ENCODE assay signal across 26 cellular contexts in the genomic region with DNA sequence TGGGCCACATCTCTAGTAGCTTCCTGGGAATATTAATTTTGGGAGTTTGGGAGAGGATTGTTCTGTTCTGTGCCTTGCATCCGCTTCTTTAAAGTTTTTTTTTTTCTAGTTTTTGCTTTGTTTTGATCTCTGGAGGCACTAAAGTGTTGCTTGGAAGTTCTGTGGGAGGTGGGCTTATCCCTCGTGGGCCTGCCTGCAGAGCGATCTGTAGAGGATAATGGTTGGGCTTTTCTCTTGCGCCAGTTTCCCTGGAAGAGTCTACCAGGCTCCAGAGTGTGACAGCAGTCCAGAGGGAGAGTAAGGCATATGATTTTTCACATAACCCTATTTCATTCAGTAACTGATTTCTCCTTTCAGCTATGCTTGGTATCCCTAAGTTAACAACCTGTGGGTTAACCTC. TPM values are rescaled to one million over a fixed set of nuclear protein-coding genes. Genes with fewer than 3 reads are reported as not detected.
"Had no signal": no experiment of that assay in that cellular context is flagged by ENCODE, and none has a peak within 500 bp of the region (broad histone marks: within the 10 kb centered on the region; RNA-seq: fewer than 3 reads in every experiment).

No MANE protein-coding gene starts in this region.

- H3K27me3 Mint-ChIP-seq: activated B cell treated with CpG ODN at 0.5 μM for 24 hours; activated CD8-positive, alpha-beta T cell treated with anti-CD3 and anti-CD28 coated beads for 36 hours; activated T-helper 17 cell treated with anti-CD3 and anti-CD28 coated beads, Interleukin-2, amount 50 U/mL, for 72 hours; stimulated activated naive CD8-positive, alpha-beta T cell treated with anti-CD3 and anti-CD28 coated beads, Interleukin-15, Interleukin-2, amounts not matched to agents 100 ng/mL and 50 ng/mL, for 24 hours had no signal

- H3K4me3 Mint-ChIP-seq: activated B cell treated with CpG ODN at 0.5 μM for 24 hours; activated CD8-positive, alpha-beta T cell treated with anti-CD3 and anti-CD28 coated beads for 36 hours; activated T-cell treated with anti-CD3 and anti-CD28 coated beads, Interleukin-2, amount 50 U/mL, for 4 hours; activated T-helper 17 cell treated with anti-CD3 and anti-CD28 coated beads, Interleukin-2, amount 50 U/mL, for 72 hours; stimulated activated effector memory CD8-positive, alpha-beta T cell treated with anti-CD3 and anti-CD28 coated beads, Interleukin-12 subunit alpha, Interleukin-12 subunit beta, amount 100 ng/mL, for 72 hours; stimulated activated naive CD8-positive, alpha-beta T cell treated with anti-CD3 and anti-CD28 coated beads, Interleukin-15, Interleukin-2, amounts not matched to agents 100 ng/mL and 50 ng/mL, for 24 hours; T-helper 17 cell had no signal

- H3K27ac Mint-ChIP-seq: activated B cell treated with CpG ODN at 0.5 μM for 24 hours; activated CD8-positive, alpha-beta T cell treated with anti-CD3 and anti-CD28 coated beads for 36 hours; activated T-helper 17 cell treated with anti-CD3 and anti-CD28 coated beads, Interleukin-2, amount 50 U/mL, for 72 hours; stimulated activated effector memory CD8-positive, alpha-beta T cell treated with anti-CD3 and anti-CD28 coated beads, Interleukin-12 subunit alpha, Interleukin-12 subunit beta, amount 100 ng/mL, for 72 hours; stimulated activated naive CD8-positive, alpha-beta T cell treated with anti-CD3 and anti-CD28 coated beads, Interleukin-15, Interleukin-2, amounts not matched to agents 100 ng/mL and 50 ng/mL, for 24 hours; T-helper 17 cell had no signal

- H3K9me3 Mint-ChIP-seq: activated B cell treated with CpG ODN at 0.5 μM for 24 hours; activated CD8-positive, alpha-beta T cell treated with anti-CD3 and anti-CD28 coated beads for 36 hours; activated T-cell treated with anti-CD3 and anti-CD28 coated beads, Interleukin-2, amount 50 U/mL, for 4 hours; activated T-helper 17 cell treated with anti-CD3 and anti-CD28 coated beads, Interleukin-2, amount 50 U/mL, for 72 hours; stimulated activated effector memory CD8-positive, alpha-beta T cell treated with anti-CD3 and anti-CD28 coated beads, Interleukin-12 subunit alpha, Interleukin-12 subunit beta, amount 100 ng/mL, for 72 hours; stimulated activated naive CD8-positive, alpha-beta T cell treated with anti-CD3 and anti-CD28 coated beads, Interleukin-15, Interleukin-2, amounts not matched to agents 100 ng/mL and 50 ng/mL, for 24 hours had no signal

- H3K27me3 ChIP-seq: esophagus squamous epithelium, left lung, upper lobe of left lung, vagina had no signal

- H3K4me1 Mint-ChIP-seq: activated B cell treated with CpG ODN at 0.5 μM for 24 hours; activated T-helper 17 cell treated with anti-CD3 and anti-CD28 coated beads, Interleukin-2, amount 50 U/mL, for 72 hours; stimulated activated effector memory CD8-positive, alpha-beta T cell treated with anti-CD3 and anti-CD28 coated beads, Interleukin-12 subunit alpha, Interleukin-12 subunit beta, amount 100 ng/mL, for 72 hours; T-helper 17 cell had no signal

- H3K27ac ChIP-seq: epithelial cell of prostate, esophagus squamous epithelium, left lung, skin epidermis, thoracic aorta, upper lobe of left lung, vagina had no signal

- DNase-seq: activated B cell treated with CpG ODN at 0.5 μM for 24 hours; activated CD4-positive, alpha-beta T cell treated with anti-CD3 and anti-CD28 coated beads, Interleukin-2, amount 50 U/mL, for 1 hour; activated CD8-positive, alpha-beta T cell treated with anti-CD3 and anti-CD28 coated beads for 36 hours; activated gamma-delta T cell treated with Interleukin-2 at 50 U/mL for 16 hours; activated naive CD4-positive, alpha-beta T cell treated with anti-CD3 and anti-CD28 coated beads, Interleukin-2, amount 50 U/mL, for 16 hours; activated T-cell treated with anti-CD3 and anti-CD28 coated beads, Interleukin-2, amount 50 U/mL, for 4 hours; amniotic stem cell; caudate nucleus; cortex of kidney; esophagus squamous epithelium; foreskin melanocyte; kidney glomerular epithelial cell; left lung; posterior cingulate gyrus; stimulated activated CD4-positive, alpha-beta T cell treated with anti-CD3 and anti-CD28 coated beads, Interleukin-4, amount 100 ng/mL, for 24 hours; T-helper 17 cell; upper lobe of left lung had no signal

- H3K9me3 ChIP-seq: esophagus squamous epithelium, thoracic aorta, upper lobe of left lung, vagina had no signal

- H3K36me3 ChIP-seq: esophagus squamous epithelium, left lung, thoracic aorta, upper lobe of left lung, vagina had no signal

- ATAC-seq: activated CD8-positive, alpha-beta T cell treated with anti-CD3 and anti-CD28 coated beads for 36 hours; activated T-cell treated with anti-CD3 and anti-CD28 coated beads, Interleukin-2, amount 50 U/mL, for 4 hours; activated T-helper 17 cell treated with anti-CD3 and anti-CD28 coated beads, Interleukin-2, amount 50 U/mL, for 72 hours; left lung; sciatic nerve; stimulated activated effector memory CD8-positive, alpha-beta T cell treated with anti-CD3 and anti-CD28 coated beads, Interleukin-12 subunit alpha, Interleukin-12 subunit beta, amount 100 ng/mL, for 72 hours; T-helper 17 cell had no signal

- H3K36me3 Mint-ChIP-seq: stimulated activated effector memory CD8-positive, alpha-beta T cell treated with anti-CD3 and anti-CD28 coated beads, Interleukin-12 subunit alpha, Interleukin-12 subunit beta, amount 100 ng/mL, for 72 hours had no signal

- H3K4me3 ChIP-seq: esophagus squamous epithelium, left lung, lung, skin epidermis, thoracic aorta, upper lobe of left lung, vagina had no signal

- H3K4me1 ChIP-seq: left lung, upper lobe of left lung had no signal

RNA-seq across cellular contexts. Expression of a gene that starts 50.6 kb away (rescaled TPM):
- total RNA-seq: activated B cell treated with CpG ODN at 0.5 μM for 24 hours; activated CD8-positive, alpha-beta T cell treated with anti-CD3 and anti-CD28 coated beads for 36 hours; activated T-cell treated with anti-CD3 and anti-CD28 coated beads, Interleukin-2, amount 50 U/mL, for 4 hours; activated T-helper 17 cell treated with anti-CD3 and anti-CD28 coated beads, Interleukin-2, amount 50 U/mL, for 72 hours had no signal
